ENCODE assay signal across 18 cellular contexts in the genomic region with DNA sequence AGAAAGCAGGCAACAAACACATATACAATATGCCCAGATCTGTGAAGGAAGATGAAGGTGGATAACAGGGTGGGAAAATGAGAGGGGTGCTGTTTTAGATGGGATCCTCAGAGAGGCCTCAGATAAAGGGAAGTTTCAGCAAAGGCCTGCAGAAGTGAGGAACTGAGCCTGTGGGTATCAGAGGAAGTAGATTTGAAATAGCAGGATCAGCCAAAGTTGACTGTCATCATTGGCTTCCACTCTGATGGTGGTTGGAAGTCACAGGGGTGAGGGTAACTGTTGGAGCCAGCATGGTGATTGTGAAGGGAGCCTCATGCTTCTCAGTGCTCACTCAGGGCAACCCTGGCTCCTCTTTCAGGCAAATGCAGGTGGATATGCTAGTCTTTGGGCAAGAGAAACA.
"Had no signal": no experiment of that assay in that cellular context is flagged by ENCODE, and none has a peak within 500 bp of the region (broad histone marks: within the 10 kb centered on the region; RNA-seq: fewer than 3 reads in every experiment).

No MANE protein-coding gene starts in this region.

- H3K4me1 Mint-ChIP-seq: activated CD4-positive, alpha-beta memory T cell treated with anti-CD3 and anti-CD28 coated beads, Interleukin-2, amount 10 ng/mL, durations not matched to agents 7 days and 5 days; natural killer cell had no signal

- H3K4me2 ChIP-seq: hepatocyte had no signal

- H3K27me3 ChIP-seq: cardiac muscle cell, hepatocyte, transverse colon had no signal

- H3K4me3 Mint-ChIP-seq: activated CD4-positive, alpha-beta memory T cell treated with anti-CD3 and anti-CD28 coated beads, Interleukin-2, amount 10 ng/mL, durations not matched to agents 7 days and 5 days; activated CD4-positive, alpha-beta T cell treated with anti-CD3 and anti-CD28 coated beads for 36 hours; activated T-cell treated with anti-CD3 and anti-CD28 coated beads, Interleukin-2, amount 50 U/mL, for 24 hours; memory B cell; natural killer cell; stimulated activated naive B cell treated with anti-CD40 and anti-IgM and Interleukin-4, amounts not matched to agents 10 μg/mL and 1 μg/mL and 100 μg/mL, for 72 hours had no signal

- H3K27me3 Mint-ChIP-seq: activated CD4-positive, alpha-beta memory T cell treated with anti-CD3 and anti-CD28 coated beads, Interleukin-2, amount 10 ng/mL, durations not matched to agents 7 days and 5 days; activated CD4-positive, alpha-beta T cell treated with anti-CD3 and anti-CD28 coated beads for 36 hours; activated T-cell treated with anti-CD3 and anti-CD28 coated beads, Interleukin-2, amount 50 U/mL, for 24 hours; memory B cell; stimulated activated naive B cell treated with anti-CD40 and anti-IgM and Interleukin-4, amounts not matched to agents 10 μg/mL and 1 μg/mL and 100 μg/mL, for 72 hours had no signal

- H3K36me3 ChIP-seq: cardiac muscle cell, transverse colon, WERI-Rb-1 had no signal

- H3K36me3 Mint-ChIP-seq: memory B cell; natural killer cell; stimulated activated naive B cell treated with anti-CD40 and anti-IgM and Interleukin-4, amounts not matched to agents 10 μg/mL and 1 μg/mL and 100 μg/mL, for 72 hours had no signal

- ATAC-seq: activated CD4-positive, alpha-beta T cell treated with anti-CD3 and anti-CD28 coated beads for 36 hours; left lobe of liver; natural killer cell had no signal

- H3K27ac Mint-ChIP-seq: activated CD4-positive, alpha-beta memory T cell treated with anti-CD3 and anti-CD28 coated beads, Interleukin-2, amount 10 ng/mL, durations not matched to agents 7 days and 5 days; activated CD4-positive, alpha-beta T cell treated with anti-CD3 and anti-CD28 coated beads for 36 hours; activated T-cell treated with anti-CD3 and anti-CD28 coated beads, Interleukin-2, amount 50 U/mL, for 24 hours; memory B cell; natural killer cell; stimulated activated naive B cell treated with anti-CD40 and anti-IgM and Interleukin-4, amounts not matched to agents 10 μg/mL and 1 μg/mL and 100 μg/mL, for 72 hours had no signal

- H3K9me3 Mint-ChIP-seq: activated CD4-positive, alpha-beta memory T cell treated with anti-CD3 and anti-CD28 coated beads, Interleukin-2, amount 10 ng/mL, durations not matched to agents 7 days and 5 days; activated T-cell treated with anti-CD3 and anti-CD28 coated beads, Interleukin-2, amount 50 U/mL, for 24 hours; memory B cell; natural killer cell; stimulated activated naive B cell treated with anti-CD40 and anti-IgM and Interleukin-4, amounts not matched to agents 10 μg/mL and 1 μg/mL and 100 μg/mL, for 72 hours had no signal

- H3K4me3 ChIP-seq: cardiac muscle cell, hepatocyte, transverse colon had no signal

- H3K9me3 ChIP-seq: transverse colon had no signal

- H3K27ac ChIP-seq: cardiac muscle cell, hepatocyte, WERI-Rb-1 had no signal

- DNase-seq: activated CD4-positive, alpha-beta memory T cell treated with anti-CD3 and anti-CD28 coated beads, Interleukin-2, amount 10 ng/mL, durations not matched to agents 7 days and 5 days; activated CD4-positive, alpha-beta T cell treated with anti-CD3 and anti-CD28 coated beads for 36 hours; activated effector memory CD4-positive, alpha-beta T cell treated with Interleukin-2 at 50 U/mL for 16 hours; activated naive CD4-positive, alpha-beta T cell treated with anti-CD3 and anti-CD28 coated beads, Interleukin-2, amount 50 U/mL, for 16 hours; activated T-cell treated with anti-CD3 and anti-CD28 coated beads, Interleukin-2, amount 50 U/mL, for 24 hours; natural killer cell; nucleus accumbens; posterior cingulate gyrus; retina; stimulated activated CD4-positive, alpha-beta T cell treated with anti-CD3 and anti-CD28 coated beads, Interleukin-2, amount 100 ng/mL, for 48 hours; stimulated activated naive B cell treated with anti-CD40 and anti-IgM and Interleukin-4, amounts not matched to agents 10 μg/mL and 1 μg/mL and 100 μg/mL, for 72 hours; T1000; transverse colon; WERI-Rb-1 had no signal
